In genomic region chr5:54310433-54311177, GRCh38 we compare ENCODE assay signal across 8 cellular contexts.
DNase-seq lines count a peak whose midpoint lies in the region; ATAC-seq and TF ChIP-seq lines count a peak whose summit lies in the region.

ARL15 (minus strand) TSS chr5:54310573.

- peak; percentile 98 for ATAC-seq in HG03439 (IDR thresholded peaks at IDR 0.05; ENCODE audit: unreplicated experiment)

- H3K4me3 ChIP-seq in choroid plexus epithelial cell (ENCODE audit: low read depth, low read length), result peak within 1 kb of the TSS; percentile 89

- DNase-seq in AML-193 (lab: John Stamatoyannopoulos, UW) (peak; percentile 94 to 97), NCI-H510A treated with DMSO at 0.1 percent for 48 hours (lab: John Stamatoyannopoulos, UW) (peak; percentile 80), choroid plexus epithelial cell (ENCODE audit: low read depth) (peak; percentile 98), kidney glomerular epithelial cell (lab: John Stamatoyannopoulos, UW) (peak; percentile 100)
- peak; percentile 93 to 96 for DNase-seq in activated CD4-positive, alpha-beta T cell treated with anti-CD3 and anti-CD28 coated beads for 24 hours (ENCODE audit: low read depth in 2 of 2)
- DNase-seq in stimulated activated CD4-positive, alpha-beta T cell treated with anti-CD3 and anti-CD28 coated beads, Interleukin-1b, Interleukin-23, amount 100 ng/mL, for 1 hour (ENCODE audit: low read depth in 2 of 2), result peak; percentile 93 to 96

- no peak for TF ChIP-seq CTCF in choroid plexus epithelial cell (conservative IDR thresholded peaks at IDR 0.05; ENCODE audit: low read depth, low read length)

- TF ChIP-seq POLR2A in GM19193 (IDR thresholded peaks at IDR 0.05; ENCODE audit: extremely low read depth, insufficient read depth, insufficient read length), result peak; percentile 98

Comparison
In these comparisons a context has a peak if more than half of its experiments do, and no peak if none do; other contexts are left out.
1. Peak in every context shown above with its lines: DNase-seq, ATAC-seq and H3K4me3 ChIP-seq.